In genomic region chr2:178485356-178485755, GRCh38 we compare ENCODE assay signal across 16 cellular contexts. TPM values are rescaled to one million over a fixed set of nuclear protein-coding genes. Genes with fewer than 3 reads are reported as not detected.
DNase-seq lines count a peak whose midpoint lies in the region; ATAC-seq, FAIRE-seq and TF ChIP-seq lines count a peak whose summit lies in the region.
"Had no signal": no experiment of that assay in that cellular context is flagged by ENCODE, and none has a peak within 500 bp of the region (broad histone marks: within the 10 kb centered on the region; RNA-seq: fewer than 3 reads in every experiment).

No MANE protein-coding gene starts in this region.

- H3K36me3 ChIP-seq in adipocyte (ENCODE audit: control insufficient read depth, insufficient read depth, low read length, severe bottlenecking), result peaks cover 2% of the 10 kb centered on the region

- DNase-seq in A549 (ENCODE audit: low read depth in 1 of 2, low spot score in 1 of 2), result no peak
- no peak for DNase-seq in GM19239 (ENCODE audit: insufficient read length, low spot score)
- peak; percentile 63 for DNase-seq in adipocyte (ENCODE audit: low read depth)
- peak; percentile 90 for DNase-seq in fibroblast of peridontal ligament (ENCODE audit: extremely low read depth)
- DNase-seq in NCI-H524 (lab: John Stamatoyannopoulos, UW), result no peak
- DNase-seq in DMS153 (lab: John Stamatoyannopoulos, UW), result no peak
- no peak for DNase-seq in NCI-H82 (lab: John Stamatoyannopoulos, UW)
- DNase-seq: CD8-positive, alpha-beta T cell; GF-D8; H9 had no signal

- POLR2A ChIA-PET in A549 (lab: Yijun Ruan, JAX), result no interaction called here

- FAIRE-seq in A549 (lab: Jason Lieb, UNC), result no peak
- peak; percentile 89 for FAIRE-seq in GM19239 (lab: Jason Lieb, UNC)
- FAIRE-seq: GM18507, HepG2, HTR-8/SVneo had no signal

- peaks cover 40% of the 10 kb centered on the region for H3K4me1 ChIP-seq in A549
- peaks cover 32% of the 10 kb centered on the region for H3K4me1 ChIP-seq in adipocyte (ENCODE audit: control insufficient read depth, insufficient read depth, low read length)

- peak overlapping the region; percentile 52; the same call in 1 of the 3 replicates for H3K4me2 ChIP-seq in A549
- H3K4me2 ChIP-seq: GM23338 had no signal

- TF ChIP-seq CTCF in A549 (IDR thresholded peaks at IDR 0.05), result no peak

- no peak overlapping the region for H3K27ac ChIP-seq in A549
- H3K27ac ChIP-seq: 22Rv1 had no signal

- CTCF ChIA-PET in A549 (lab: Yijun Ruan, JAX), result interaction anchor here (1.1 kb wide), 1 partner anchor 37 kb away, joined by 3 read pairs; no protein-coding TSS in a partner anchor

- H3K4me3 ChIP-seq in A549, result no peak overlapping the region
- H3K4me3 ChIP-seq in adipocyte (ENCODE audit: low read length), result peak overlapping the region; percentile 54
- H3K4me3 ChIP-seq: GM23338 had no signal

- H3K27me3 ChIP-seq in adipocyte (replicated peaks; ENCODE audit: control insufficient read depth, insufficient read depth, low read length), result no peaks in the 10 kb centered on the region

- WGBS in A549 (ENCODE audit: missing lambda C conversion rate), result 69% methylated on average over 3 of the region's 3 CpGs

- TF ChIP-seq POLR2A in A549 (IDR thresholded peaks at IDR 0.05; ENCODE audit: low read length), result no peak

- no peak overlapping the region for H3K9ac ChIP-seq in adipocyte (ENCODE audit: low read length)

- TF ChIP-seq EP300 in A549 (IDR thresholded peaks at IDR 0.05), result no peak

- H3K9me3 ChIP-seq in A549, result no peaks in the 10 kb centered on the region
- no peaks in the 10 kb centered on the region for H3K9me3 ChIP-seq in adipocyte (ENCODE audit: control insufficient read depth, low read length)

- TF ChIP-seq RAD21 in A549 (conservative IDR thresholded peaks at IDR 0.05 in 1 of 2, IDR thresholded peaks at IDR 0.05 in 1 of 2), result no peak

- no peak for ATAC-seq in A549
- ATAC-seq: CD8-positive, alpha-beta T cell; GM23338; HepG2 had no signal

TF ChIP-seq in A549, 52 proteins besides CTCF, POLR2A, EP300 and RAD21:
- TF ChIP-seq RARB (CRISPR knock-in tag; IDR thresholded peaks at IDR 0.05) (no peak), EHF (CRISPR knock-in tag; IDR thresholded peaks at IDR 0.05) (no peak), ZNF302 (CRISPR knock-in tag; IDR thresholded peaks at IDR 0.05) (no peak), FOXS1 (CRISPR knock-in tag; IDR thresholded peaks at IDR 0.05) (no peak), KDM5A (IDR thresholded peaks at IDR 0.05) (no peak), BHLHE40 (IDR thresholded peaks at IDR 0.05; ENCODE audit: low read depth, low read length) (no peak), RFX5 (IDR thresholded peaks at IDR 0.05) (no peak), ATOH8 (CRISPR knock-in tag; IDR thresholded peaks at IDR 0.05; ENCODE audit: low read depth) (no peak), RCOR1 (IDR thresholded peaks at IDR 0.05; ENCODE audit: low read depth, low read length) (no peak), CHD4 (IDR thresholded peaks at IDR 0.05; ENCODE audit: borderline replicate concordance) (no peak)
- TF ChIP-seq, protein P1, sequence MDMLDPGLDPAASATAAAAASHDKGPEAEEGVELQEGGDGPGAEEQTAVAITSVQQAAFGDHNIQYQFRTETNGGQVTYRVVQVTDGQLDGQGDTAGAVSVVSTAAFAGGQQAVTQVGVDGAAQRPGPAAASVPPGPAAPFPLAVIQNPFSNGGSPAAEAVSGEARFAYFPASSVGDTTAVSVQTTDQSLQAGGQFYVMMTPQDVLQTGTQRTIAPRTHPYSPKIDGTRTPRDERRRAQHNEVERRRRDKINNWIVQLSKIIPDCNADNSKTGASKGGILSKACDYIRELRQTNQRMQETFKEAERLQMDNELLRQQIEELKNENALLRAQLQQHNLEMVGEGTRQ (IDR thresholded peaks at IDR 0.05), result no peak

RNA-seq across cellular contexts. Expression of gene PLEKHA3, which starts 5.1 kb away (rescaled TPM):
- 26.9 and 47.4 TPM in 2 replicates for polyA plus RNA-seq in A549 (2011; rRNA removed)
- 3.1 and 3.9 TPM in 2 replicates for polyA plus RNA-seq in A549 (2012; cell fraction: cytosol; rRNA removed)
- polyA plus RNA-seq in A549 (2012; cell fraction: nucleus; rRNA removed), result 0.90 and 1.7 TPM in 2 replicates
- 7.8 to 11.0 TPM (median 9.6 TPM) in 3 replicates for polyA plus RNA-seq in A549 (2017; fragmentation: RNase III; extraction: RNeasy Plus Mini Kit Qiagen cat#74134 plus additional on column Dnase treatment)
- 7.9 and 9.5 TPM in 2 replicates for polyA minus RNA-seq in A549 (2011; rRNA and poly(A)+ RNA removed)

RNA-seq across cellular contexts. Expression of gene FKBP7, which starts 7.0 kb away (rescaled TPM):
- polyA plus RNA-seq in A549 (2011; rRNA removed) (21.4 and 23.7 TPM in 2 replicates), A549 (2017; fragmentation: RNase III; extraction: RNeasy Plus Mini Kit Qiagen cat#74134 plus additional on column Dnase treatment) (13.8 to 15.2 TPM (median 14.8 TPM) in 3 replicates)
- 6.0 and 6.3 TPM in 2 replicates for polyA plus RNA-seq in A549 (2012; cell fraction: cytosol; rRNA removed)
- 2.1 and 2.8 TPM in 2 replicates for polyA plus RNA-seq in A549 (2012; cell fraction: nucleus; rRNA removed)
- polyA minus RNA-seq in A549 (2011; rRNA and poly(A)+ RNA removed), result 2.6 and 3.9 TPM in 2 replicates

RNA-seq across cellular contexts. Expression of gene PJVK, which starts 34.2 kb away (rescaled TPM):
- 7.9 and 10.1 TPM in 2 replicates for polyA plus RNA-seq in A549 (2011; rRNA removed)
- 0.84 and 1.0 TPM in 2 replicates for polyA plus RNA-seq in A549 (2012; cell fraction: cytosol; rRNA removed)
- polyA plus RNA-seq in A549 (2012; cell fraction: nucleus; rRNA removed), result 1.8 and 2.9 TPM in 2 replicates
- polyA plus RNA-seq in A549 (2017; fragmentation: RNase III; extraction: RNeasy Plus Mini Kit Qiagen cat#74134 plus additional on column Dnase treatment), result 3.6 to 5.1 TPM (median 3.6 TPM) in 3 replicates
- 2.5 and 2.7 TPM in 2 replicates for polyA minus RNA-seq in A549 (2011; rRNA and poly(A)+ RNA removed)
- polyA plus RNA-seq: CD14-positive monocyte had no signal

RNA-seq across cellular contexts. Expression of gene PRKRA, which starts 34.4 kb away (rescaled TPM):
- polyA plus RNA-seq in A549 (2011; rRNA removed) (56.7 and 63.4 TPM in 2 replicates), A549 (2017; fragmentation: RNase III; extraction: RNeasy Plus Mini Kit Qiagen cat#74134 plus additional on column Dnase treatment) (44.1 to 45.2 TPM (median 44.9 TPM) in 3 replicates)
- 45.0 TPM in 2 replicates for polyA plus RNA-seq in A549 (2012; cell fraction: cytosol; rRNA removed)
- polyA plus RNA-seq in A549 (2012; cell fraction: nucleus; rRNA removed), result 21.7 and 29.9 TPM in 2 replicates
- 35.0 and 35.3 TPM in 2 replicates for polyA minus RNA-seq in A549 (2011; rRNA and poly(A)+ RNA removed)

Comparison
In these comparisons a context has a peak if more than half of its experiments do, and no peak if none do; other contexts are left out.
1. DNase-seq: peak in adipocyte (single experiment) and fibroblast of peridontal ligament (single experiment); none in A549 (0 of 2), GM19239 (single experiment), NCI-H524 (0 of 2), DMS153 (single experiment) and NCI-H82 (single experiment).